8 cellular contexts compared by ENCODE assay signal in the genomic region with DNA sequence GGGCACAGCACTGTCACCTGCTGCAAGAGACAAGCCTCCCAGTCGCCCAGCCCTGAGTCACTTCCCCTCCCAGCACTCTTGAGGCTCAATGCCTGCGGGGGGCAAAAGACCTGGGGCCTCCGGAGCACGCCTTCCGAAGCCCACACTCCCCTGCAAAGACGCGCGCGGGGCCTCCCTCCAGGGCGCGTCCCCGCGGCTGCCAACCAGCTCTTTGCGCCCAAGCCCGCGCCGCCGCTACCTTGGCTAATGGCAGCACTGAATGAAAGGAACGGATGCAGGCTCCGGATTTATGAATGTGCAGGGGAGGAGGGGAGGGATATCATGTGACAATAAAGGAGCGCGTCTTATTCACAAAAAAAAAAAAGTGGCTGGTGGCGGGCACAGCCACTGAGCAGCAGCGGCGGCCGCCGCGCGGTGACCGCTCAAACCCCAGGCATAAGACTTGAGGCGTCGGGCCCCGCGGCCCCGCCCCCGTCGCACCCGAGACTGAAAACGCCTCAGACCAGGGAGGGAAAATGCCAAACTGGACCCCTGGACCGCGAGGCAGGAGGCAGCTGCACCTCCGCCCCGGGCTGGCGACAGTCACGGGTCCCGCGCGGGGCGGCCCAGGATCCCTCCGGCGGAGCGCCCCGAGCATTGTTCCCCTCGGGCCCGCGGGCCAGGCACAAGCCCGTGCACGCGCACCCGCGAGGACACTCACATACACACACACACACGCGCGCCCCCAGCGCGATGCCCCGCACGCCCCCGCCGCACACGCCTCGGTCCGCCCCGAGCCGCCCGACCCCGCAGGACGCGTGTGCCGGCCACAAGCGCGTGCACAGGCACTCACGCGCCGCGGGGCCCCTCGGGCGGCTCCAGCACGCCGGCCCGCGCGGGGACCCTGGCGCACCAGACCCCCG. TPM values are rescaled to one million over a fixed set of nuclear protein-coding genes. Genes with fewer than 3 reads are reported as not detected.
DNase-seq lines count a peak whose midpoint lies in the region; ATAC-seq, FAIRE-seq and TF ChIP-seq lines count a peak whose summit lies in the region.

No MANE protein-coding gene starts in this region.

- peak; percentile 15 for ATAC-seq in GM21717 (IDR thresholded peaks at IDR 0.05; ENCODE audit: unreplicated experiment)

- peak; percentile 93 for DNase-seq in Caki2 (ENCODE audit: low read depth)
- DNase-seq in Karpas-422: peak; percentile 78
- DNase-seq in RCC 7860 (ENCODE audit: low spot score): peak; percentile 67
- DNase-seq in activated effector memory CD4-positive, alpha-beta T cell treated with anti-CD3 and anti-CD28 coated beads, Interleukin-2, amount 50 U/mL, for 16 hours: peak; percentile 87
- peak; percentile 37 to 67 for DNase-seq in frontal cortex (ENCODE audit: low spot score in 2 of 2)
- DNase-seq in testis: peak; percentile 81

- intact Hi-C loops in testis (cut with DNase I; ENCODE audit: low total_unique reads): loop anchor here (5.0 kb wide), 1 partner anchor 168 kb away; no protein-coding TSS in a partner anchor

- peaks cover 53% of the 10 kb centered on the region for H4K20me1 ChIP-seq in Karpas-422 (ENCODE audit: insufficient read depth, low read depth, low read length)

- FAIRE-seq in RCC 7860 (lab: Jason Lieb, UNC) (no peak), frontal cortex (lab: Jason Lieb, UNC) (no peak)

- H3K9me3 ChIP-seq in Karpas-422 (ENCODE audit: low read length): no peaks in the 10 kb centered on the region
- no peaks in the 10 kb centered on the region for H3K9me3 ChIP-seq in neuron (ENCODE audit: low read length)
- no peaks in the 10 kb centered on the region for H3K9me3 ChIP-seq in testis

- peaks cover 23% of the 10 kb centered on the region for H3K4me1 ChIP-seq in Karpas-422 (ENCODE audit: low read length)
- H3K4me1 ChIP-seq in neuron (ENCODE audit: insufficient read depth, low read length): peaks cover 40% of the 10 kb centered on the region
- peaks cover 9% of the 10 kb centered on the region for H3K4me1 ChIP-seq in testis

- no peak for TF ChIP-seq CTCF in testis (IDR thresholded peaks at IDR 0.05)

- no peak overlapping the region for H2AFZ ChIP-seq in Karpas-422 (ENCODE audit: low read length)
- H2AFZ ChIP-seq in neuron (ENCODE audit: low read depth, low read length): peak overlapping the region; percentile 87

- H3K9me2 ChIP-seq in Karpas-422 (replicated peaks; ENCODE audit: insufficient read depth, low read length): no peaks in the 10 kb centered on the region

- no peaks in the 10 kb centered on the region for H3K79me2 ChIP-seq in Karpas-422 (ENCODE audit: low read length)

- no peaks in the 10 kb centered on the region for H3K27me3 ChIP-seq in Karpas-422 (ENCODE audit: low read length)
- H3K27me3 ChIP-seq in neuron (ENCODE audit: insufficient read depth, low read length): no peaks in the 10 kb centered on the region
- no peaks in the 10 kb centered on the region for H3K27me3 ChIP-seq in testis

- H3K27ac ChIP-seq in Karpas-422 (ENCODE audit: low read length) (no peak overlapping the region), testis (peak overlapping the region; percentile 55 to 86)

- no peak for TF ChIP-seq POLR2A in testis (IDR thresholded peaks at IDR 0.05)

- in situ Hi-C loops in Caki2 (cut with HindIII; ENCODE audit: low pct_unique_long_range_greater_than_20kb, low sequenced_read_pairs): no loop called here

- 0 to 1% methylated on average over 23 to 62 of the region's 95 CpGs for WGBS in testis, 2 donors

- H3K36me3 ChIP-seq in Karpas-422 (ENCODE audit: insufficient read depth, low read length): no peaks in the 10 kb centered on the region
- no peaks in the 10 kb centered on the region for H3K36me3 ChIP-seq in neuron (ENCODE audit: insufficient read depth, low read length)
- no peaks in the 10 kb centered on the region for H3K36me3 ChIP-seq in testis (ENCODE audit: low read depth, missing control alignments)

- H3K4me2 ChIP-seq in Karpas-422 (ENCODE audit: low read depth, low read length, poor library complexity, severe bottlenecking): peak overlapping the region; percentile 93

- H3K4me3 ChIP-seq in Karpas-422 (ENCODE audit: low read length): peak overlapping the region; percentile 89
- H3K4me3 ChIP-seq in neuron (ENCODE audit: low read length): peak overlapping the region; percentile 87
- peak overlapping the region; percentile 78 to 94 for H3K4me3 ChIP-seq in testis

- peak overlapping the region; percentile 76 for H3K9ac ChIP-seq in Karpas-422 (ENCODE audit: low read length)

RNA-seq across cellular contexts. Expression of gene SPRED2, which starts 1.6 kb away (rescaled TPM):
- 8.7 and 29.3 TPM in 2 replicates for total RNA-seq in Caki2 (2014; rRNA removed; shearing (Covaris generic); ENCODE audit: low replicate concordance)
- total RNA-seq in Karpas-422 (2014; rRNA removed; shearing (Covaris generic); ENCODE audit: low replicate concordance): 11.9 and 13.9 TPM in 2 replicates
- total RNA-seq in frontal cortex: 8.2 TPM
- total RNA-seq in testis: 10 to 100 TPM in 1 of 2 donors, 1 to 10 TPM in 1; 10.0 to 14.1 TPM
- polyA plus RNA-seq in testis (ENCODE audit: insufficient read depth, low read depth, low replicate concordance): 11.3 TPM
